14 cellular contexts compared by ENCODE assay signal in genomic region chr1:207810606-207811295, GRCh38. TPM values are rescaled to one million over a fixed set of nuclear protein-coding genes. Genes with fewer than 3 reads are reported as not detected.
A peak's percentile ranks its signal among the peaks of the same experiment; 100 is the strongest.
DNase-seq lines count a peak whose midpoint lies in the region; ATAC-seq and TF ChIP-seq lines count a peak whose summit lies in the region.
"Had no signal": no experiment of that assay in that cellular context is flagged by ENCODE, and none has a peak within 500 bp of the region (broad histone marks: within the 10 kb centered on the region; RNA-seq: fewer than 3 reads in every experiment).

No MANE protein-coding gene starts in this region.

- H3K4me1 ChIP-seq in liver (ENCODE audit: control insufficient read depth in 4 of 4, insufficient read depth in 4 of 4, low read length in 3 of 4), result peaks cover 16 to 78% (median 70%) of the 10 kb centered on the region in 4 donors
- peaks cover 26 to 98% (median 94%) of the 10 kb centered on the region in 5 donors for H3K4me1 ChIP-seq in subcutaneous abdominal adipose tissue (ENCODE audit: control insufficient read depth in 5 of 5, insufficient read depth in 5 of 5, low read length in 5 of 5)
- peaks cover 60 to 100% (median 98%) of the 10 kb centered on the region in 6 donors for H3K4me1 ChIP-seq in spleen
- H3K4me1 ChIP-seq: neural progenitor cell had no signal

- 69% methylated on average over 9 of the region's 9 CpGs for WGBS in liver
- 75 to 93% (median 79%) methylated on average over 9 of the region's 9 CpGs for WGBS in spleen, 5 donors

- H3K27ac ChIP-seq in liver (ENCODE audit: low read depth in 1 of 2, low read length in 2 of 2) (peak overlapping the region; percentile 44 to 45), subcutaneous abdominal adipose tissue (ENCODE audit: low read depth, low read length) (peak overlapping the region; percentile 86), spleen (peak overlapping the region in 4 of 8 donors; percentile 46 to 82 (median 63))
- H3K27ac ChIP-seq: neural progenitor cell had no signal

- H3K4me3 Mint-ChIP-seq in activated CD4-positive, alpha-beta T cell treated with anti-CD3 and anti-CD28 coated beads for 36 hours, result no peak overlapping the region
- no peak overlapping the region for H3K4me3 Mint-ChIP-seq in activated CD4-positive, alpha-beta T cell treated with anti-CD3 and anti-CD28 coated beads, Interleukin-2, amount 10 ng/mL, durations not matched to agents 7 days and 5 days
- H3K4me3 Mint-ChIP-seq in activated naive CD8-positive, alpha-beta T cell treated with anti-CD3 and anti-CD28 coated beads, Interleukin-2, amount 50 U/mL, for 24 hours, result no peak overlapping the region
- H3K4me3 Mint-ChIP-seq: central memory CD8-positive, alpha-beta T cell; neural progenitor cell; stimulated activated naive CD8-positive, alpha-beta T cell treated with anti-CD3 and anti-CD28 coated beads, Interleukin-15, Interleukin-2, amounts not matched to agents 100 ng/mL and 50 ng/mL, for 24 hours had no signal

- no peak for ATAC-seq in activated CD4-positive, alpha-beta T cell treated with anti-CD3 and anti-CD28 coated beads for 36 hours
- ATAC-seq in activated naive CD8-positive, alpha-beta T cell treated with anti-CD3 and anti-CD28 coated beads, Interleukin-2, amount 50 U/mL, for 24 hours, result no peak

- CTCF ChIA-PET in activated CD4-positive, alpha-beta T cell treated with anti-CD3 and anti-CD28 coated beads for 36 hours (lab: Charles Lee), result interaction anchor here (1.1 to 4.0 kb wide), 6 partner anchors 11 to 152 kb away, joined by 3 to 25 read pairs (median 6); no protein-coding TSS in a partner anchor
- CTCF ChIA-PET in activated CD4-positive, alpha-beta T cell treated with anti-CD3 and anti-CD28 coated beads, Interleukin-2, amount 10 ng/mL, durations not matched to agents 7 days and 5 days (lab: Charles Lee), result interaction anchor here (1.4 to 3.7 kb wide), 4 partner anchors 8 to 18 kb away, joined by 5 to 17 read pairs (median 11); no protein-coding TSS in a partner anchor

- H3K27me3 ChIP-seq in liver (ENCODE audit: control insufficient read depth in 4 of 4, insufficient read depth in 4 of 4, low read length in 3 of 4) (no peaks in the 10 kb centered on the region), subcutaneous abdominal adipose tissue (ENCODE audit: control insufficient read depth in 5 of 5, insufficient read depth in 4 of 5, low read length in 5 of 5) (no peaks in the 10 kb centered on the region), spleen (replicated peaks in 1 of 7) (no peaks in the 10 kb centered on the region)
- H3K27me3 ChIP-seq: neural progenitor cell had no signal

- H3K9me3 Mint-ChIP-seq in activated CD4-positive, alpha-beta T cell treated with anti-CD3 and anti-CD28 coated beads for 36 hours (ENCODE audit: low read depth), result no peaks in the 10 kb centered on the region
- no peaks in the 10 kb centered on the region for H3K9me3 Mint-ChIP-seq in activated CD4-positive, alpha-beta T cell treated with anti-CD3 and anti-CD28 coated beads, Interleukin-2, amount 10 ng/mL, durations not matched to agents 7 days and 5 days
- H3K9me3 Mint-ChIP-seq in activated naive CD8-positive, alpha-beta T cell treated with anti-CD3 and anti-CD28 coated beads, Interleukin-2, amount 50 U/mL, for 24 hours, result no peaks in the 10 kb centered on the region
- H3K9me3 Mint-ChIP-seq: central memory CD8-positive, alpha-beta T cell; neural progenitor cell; stimulated activated naive CD8-positive, alpha-beta T cell treated with anti-CD3 and anti-CD28 coated beads, Interleukin-15, Interleukin-2, amounts not matched to agents 100 ng/mL and 50 ng/mL, for 24 hours had no signal

- POLR2A ChIA-PET in activated CD4-positive, alpha-beta T cell treated with anti-CD3 and anti-CD28 coated beads for 36 hours (lab: Charles Lee), result interaction anchor here (0.7 to 1.3 kb wide), 2 partner anchors 10 to 12 kb away, joined by 3 to 4 read pairs; no protein-coding TSS in a partner anchor
- POLR2A ChIA-PET in activated CD4-positive, alpha-beta T cell treated with anti-CD3 and anti-CD28 coated beads, Interleukin-2, amount 10 ng/mL, durations not matched to agents 7 days and 5 days (lab: Charles Lee), result no interaction called here

- no peak for TF ChIP-seq RAD21 in liver (IDR thresholded peaks at IDR 0.05)

- TF ChIP-seq POLR2A in spleen (IDR thresholded peaks at IDR 0.05), result no peak

- H3K36me3 ChIP-seq in liver (ENCODE audit: control insufficient read depth in 4 of 4, insufficient read depth in 3 of 4, low read depth in 1 of 4, low read length in 3 of 4), result peaks cover 5 to 65% (median 54%) of the 10 kb centered on the region in 4 donors
- H3K36me3 ChIP-seq in subcutaneous abdominal adipose tissue (ENCODE audit: control insufficient read depth in 5 of 5, insufficient read depth in 5 of 5, low read length in 5 of 5), result peaks cover 3 to 94% (median 90%) of the 10 kb centered on the region in 5 donors
- peaks cover 0 to 100% (median 90%) of the 10 kb centered on the region in 6 donors for H3K36me3 ChIP-seq in spleen
- H3K36me3 ChIP-seq: neural progenitor cell had no signal

- peaks cover 63% of the 10 kb centered on the region for H3K4me1 Mint-ChIP-seq in activated CD4-positive, alpha-beta T cell treated with anti-CD3 and anti-CD28 coated beads for 36 hours
- peaks cover 56% of the 10 kb centered on the region for H3K4me1 Mint-ChIP-seq in activated CD4-positive, alpha-beta T cell treated with anti-CD3 and anti-CD28 coated beads, Interleukin-2, amount 10 ng/mL, durations not matched to agents 7 days and 5 days
- peaks cover 64% of the 10 kb centered on the region for H3K4me1 Mint-ChIP-seq in activated naive CD8-positive, alpha-beta T cell treated with anti-CD3 and anti-CD28 coated beads, Interleukin-2, amount 50 U/mL, for 24 hours
- H3K4me1 Mint-ChIP-seq: neural progenitor cell had no signal

- TF ChIP-seq CTCF in liver (IDR thresholded peaks at IDR 0.05; ENCODE audit: low read depth, low read length, missing input control), result no peak
- no peak for TF ChIP-seq CTCF in spleen (IDR thresholded peaks at IDR 0.05 in 8 of 11, conservative IDR thresholded peaks at IDR 0.05 in 3 of 11)

- DNase-seq in activated CD4-positive, alpha-beta T cell treated with anti-CD3 and anti-CD28 coated beads for 36 hours, result no peak
- no peak for DNase-seq in activated CD4-positive, alpha-beta T cell treated with anti-CD3 and anti-CD28 coated beads, Interleukin-2, amount 10 ng/mL, durations not matched to agents 7 days and 5 days
- no peak for DNase-seq in activated naive CD8-positive, alpha-beta T cell treated with anti-CD3 and anti-CD28 coated beads, Interleukin-2, amount 50 U/mL, for 24 hours
- no peak for DNase-seq in NCI-H1417 treated with DMSO at 0.1 percent for 48 hours (lab: John Stamatoyannopoulos, UW)
- DNase-seq in NOMO-1 treated with dmso at 0.1 percent for 144 hours (lab: John Stamatoyannopoulos, UW; ENCODE audit: unreplicated experiment), result no peak
- no peak for DNase-seq in spleen
- DNase-seq: MV-4-11; RPMI8226; stimulated activated CD4-positive, alpha-beta T cell treated with anti-CD3 and anti-CD28 coated beads, Interleukin-2, amount 100 ng/mL, for 24 hours had no signal

- H3K4me3 ChIP-seq in liver (ENCODE audit: low read depth in 1 of 3, low read length in 3 of 3) (no peak overlapping the region), subcutaneous abdominal adipose tissue (ENCODE audit: low read depth in 1 of 5, low read length in 5 of 5) (no peak overlapping the region), spleen (no peak overlapping the region)
- H3K4me3 ChIP-seq: neural progenitor cell had no signal

- H3K9me3 ChIP-seq in liver (ENCODE audit: control insufficient read depth in 4 of 4, low read length in 3 of 4) (no peaks in the 10 kb centered on the region), subcutaneous abdominal adipose tissue (ENCODE audit: control insufficient read depth in 5 of 5, low read length in 5 of 5) (no peaks in the 10 kb centered on the region), spleen (no peaks in the 10 kb centered on the region)

- peaks cover 60% of the 10 kb centered on the region for H3K36me3 Mint-ChIP-seq in activated CD4-positive, alpha-beta T cell treated with anti-CD3 and anti-CD28 coated beads for 36 hours (ENCODE audit: low read depth)
- H3K36me3 Mint-ChIP-seq in activated CD4-positive, alpha-beta T cell treated with anti-CD3 and anti-CD28 coated beads, Interleukin-2, amount 10 ng/mL, durations not matched to agents 7 days and 5 days (ENCODE audit: low read depth), result peaks cover 55% of the 10 kb centered on the region
- H3K36me3 Mint-ChIP-seq in activated naive CD8-positive, alpha-beta T cell treated with anti-CD3 and anti-CD28 coated beads, Interleukin-2, amount 50 U/mL, for 24 hours (ENCODE audit: low read depth), result peaks cover 38% of the 10 kb centered on the region

- intact Hi-C loops in activated CD4-positive, alpha-beta T cell treated with anti-CD3 and anti-CD28 coated beads for 36 hours (cut with DNase I, micrococcal nuclease), result no loop called here
- intact Hi-C loops in spleen (cut with DNase I; ENCODE audit: low total_unique reads), result no loop called here

- H3K9ac ChIP-seq in liver (ENCODE audit: low read depth in 1 of 2, low read length in 2 of 2) (no peak overlapping the region), subcutaneous abdominal adipose tissue (ENCODE audit: low read length in 5 of 5) (peak overlapping the region in 2 of 5 donors; percentile 36 to 44)
- H3K9ac ChIP-seq: neural progenitor cell had no signal

- H3K27me3 Mint-ChIP-seq in activated CD4-positive, alpha-beta T cell treated with anti-CD3 and anti-CD28 coated beads for 36 hours, result no peaks in the 10 kb centered on the region
- H3K27me3 Mint-ChIP-seq in activated CD4-positive, alpha-beta T cell treated with anti-CD3 and anti-CD28 coated beads, Interleukin-2, amount 10 ng/mL, durations not matched to agents 7 days and 5 days, result no peaks in the 10 kb centered on the region
- no peaks in the 10 kb centered on the region for H3K27me3 Mint-ChIP-seq in activated naive CD8-positive, alpha-beta T cell treated with anti-CD3 and anti-CD28 coated beads, Interleukin-2, amount 50 U/mL, for 24 hours
- H3K27me3 Mint-ChIP-seq: central memory CD8-positive, alpha-beta T cell; stimulated activated naive CD8-positive, alpha-beta T cell treated with anti-CD3 and anti-CD28 coated beads, Interleukin-15, Interleukin-2, amounts not matched to agents 100 ng/mL and 50 ng/mL, for 24 hours had no signal

- H3K27ac Mint-ChIP-seq in activated CD4-positive, alpha-beta T cell treated with anti-CD3 and anti-CD28 coated beads for 36 hours, result peak overlapping the region; percentile 49
- H3K27ac Mint-ChIP-seq in activated CD4-positive, alpha-beta T cell treated with anti-CD3 and anti-CD28 coated beads, Interleukin-2, amount 10 ng/mL, durations not matched to agents 7 days and 5 days, result no peak overlapping the region
- H3K27ac Mint-ChIP-seq in activated naive CD8-positive, alpha-beta T cell treated with anti-CD3 and anti-CD28 coated beads, Interleukin-2, amount 50 U/mL, for 24 hours, result peak overlapping the region; percentile 52
- H3K27ac Mint-ChIP-seq: neural progenitor cell had no signal

TF ChIP-seq in liver, 16 proteins besides CTCF, POLR2A, EP300 and RAD21 (continues in another document):
- no peak for TF ChIP-seq HNF4A (conservative IDR thresholded peaks at IDR 0.05)

RNA-seq across cellular contexts. Expression of gene CD46, which starts 58.9 kb away (rescaled TPM):
- total RNA-seq in activated CD4-positive, alpha-beta T cell treated with anti-CD3 and anti-CD28 coated beads for 36 hours, result 10 to 100 TPM; 92.2 to 92.7 TPM
- total RNA-seq in activated CD4-positive, alpha-beta T cell treated with anti-CD3 and anti-CD28 coated beads, Interleukin-2, amount 10 ng/mL, durations not matched to agents 7 days and 5 days, result 100 to 1,000 TPM; 112 to 115 TPM
- total RNA-seq in liver (100 to 1,000 TPM; 118 to 123 TPM), spleen (100 to 1,000 TPM; 159 to 218 (median 199) TPM)
- polyA plus RNA-seq in liver (100 to 1,000 TPM in 1 of 2 donors, 10 to 100 TPM in 1; 71.3 to 177 TPM), spleen (10 to 100 TPM; 63.4 to 73.4 (median 64.8) TPM)
